In genomic region chr7:11760372-11760771, GRCh38 we compare ENCODE assay signal across 16 cellular contexts.
DNase-seq lines count a peak whose midpoint lies in the region; ATAC-seq, FAIRE-seq and TF ChIP-seq lines count a peak whose summit lies in the region.
"Had no signal": no experiment of that assay in that cellular context is flagged by ENCODE, and none has a peak within 500 bp of the region (broad histone marks: within the 10 kb centered on the region; RNA-seq: fewer than 3 reads in every experiment).

No MANE protein-coding gene starts in this region.

- H3K4me3 ChIP-seq in A673 (ENCODE audit: low read depth, low read length, poor library complexity, severe bottlenecking) (no peak overlapping the region), bronchial epithelial cell (ENCODE audit: low read depth, low read length) (no peak overlapping the region)
- H3K4me3 ChIP-seq: MG63, mucosa of descending colon, sigmoid colon, uterus had no signal

- H3K27me3 ChIP-seq in A673 (replicated peaks; ENCODE audit: insufficient read depth, low read depth, low read length, poor library complexity): no peaks in the 10 kb centered on the region
- no peaks in the 10 kb centered on the region for H3K27me3 ChIP-seq in bronchial epithelial cell (ENCODE audit: control insufficient read depth, insufficient read depth, low read length)
- H3K27me3 ChIP-seq: sigmoid colon, uterus had no signal

- no peak for FAIRE-seq in bronchial epithelial cell (lab: Jason Lieb, UNC)

- DNase-seq in A673 (ENCODE audit: low spot score): peak; percentile 70
- peak; percentile 18 for DNase-seq in M059J (ENCODE audit: low read depth)
- DNase-seq in NCI-H446 treated with DMSO at 0.1 percent for 48 hours (lab: John Stamatoyannopoulos, UW): peak; percentile 60
- peak; percentile 37 for DNase-seq in bronchial epithelial cell (ENCODE audit: low read depth)
- DNase-seq in activated CD8-positive, alpha-beta memory T cell treated with anti-CD3 and anti-CD28 coated beads, Interleukin-2, amount 50 U/mL, for 48 hours: no peak
- no peak for DNase-seq in activated naive CD4-positive, alpha-beta T cell treated with Interleukin-2 at 50 U/mL for 16 hours
- DNase-seq: activated CD4-positive, alpha-beta T cell treated with anti-CD3 and anti-CD28 coated beads for 4 hours; H7; MG63; mucosa of descending colon; Right ventricle myocardium superior; sigmoid colon; uterus had no signal

- no peaks in the 10 kb centered on the region for H3K9me3 ChIP-seq in A673 (ENCODE audit: low read depth, low read length, poor library complexity, severe bottlenecking)
- H3K9me3 ChIP-seq: MG63, mucosa of descending colon, sigmoid colon, uterus had no signal

- POLR2A ChIA-PET in A673 (lab: Charles Lee; ENCODE audit: low non-redundant PET): interaction anchor here (0.8 kb wide), 1 partner anchor 94 kb away, joined by 4 read pairs; no protein-coding TSS in a partner anchor

- BruUV-seq in A673 (replicated peaks; lab: Mats Ljungman, UMichigan): no TSS peak

- intact Hi-C loops in A673 (cut with micrococcal nuclease; ENCODE audit: unreplicated experiment): no loop called here

- TF ChIP-seq CTCF in A673 (conservative IDR thresholded peaks at IDR 0.05; ENCODE audit: low read depth, low read length): no peak
- no peak for TF ChIP-seq CTCF in bronchial epithelial cell (IDR thresholded peaks at IDR 0.05; ENCODE audit: insufficient read depth, low read length, severe bottlenecking)

- ATAC-seq in HG03039 (IDR thresholded peaks at IDR 0.05; ENCODE audit: unreplicated experiment) (no peak), HG03159 (IDR thresholded peaks at IDR 0.05; ENCODE audit: unreplicated experiment) (no peak)
- ATAC-seq: activated naive CD4-positive, alpha-beta T cell treated with anti-CD3 and anti-CD28 coated beads, Interleukin-2, amount 50 U/mL, for 72 hours; mucosa of descending colon had no signal

- CTCF ChIA-PET in A673 (lab: Charles Lee): no interaction called here

- H3K27ac ChIP-seq in A673 (ENCODE audit: low read depth, low read length, poor library complexity, severe bottlenecking): no peak overlapping the region
- H3K27ac ChIP-seq: sigmoid colon, uterus had no signal

- H3K36me3 ChIP-seq in A673 (ENCODE audit: insufficient read depth, low read length, poor library complexity, severe bottlenecking) (no peaks in the 10 kb centered on the region), bronchial epithelial cell (ENCODE audit: control insufficient read depth, insufficient read depth, low read length) (no peaks in the 10 kb centered on the region)
- H3K36me3 ChIP-seq: MG63, sigmoid colon, uterus had no signal

- H3K4me1 ChIP-seq in A673 (ENCODE audit: insufficient read depth, low read length, poor library complexity, severe bottlenecking): no peaks in the 10 kb centered on the region
- H3K4me1 ChIP-seq: sigmoid colon, uterus had no signal

Comparison
In these comparisons a context has a peak if more than half of its experiments do, and no peak if none do; other contexts are left out.
1. DNase-seq: peak in A673 (single experiment), M059J (single experiment), NCI-H446 treated with DMSO at 0.1 percent for 48 hours (single experiment) and bronchial epithelial cell (single experiment); none in activated CD8-positive, alpha-beta memory T cell treated with anti-CD3 and anti-CD28 coated beads, Interleukin-2, amount 50 U/mL, for 48 hours (single experiment) and activated naive CD4-positive, alpha-beta T cell treated with Interleukin-2 at 50 U/mL for 16 hours (single experiment).